Comparison of ENCODE assay signal across 17 cellular contexts in genomic region chr18:55764382-55764781, GRCh38.
A peak's percentile ranks its signal among the peaks of the same experiment; 100 is the strongest.
DNase-seq lines count a peak whose midpoint lies in the region; FAIRE-seq and TF ChIP-seq lines count a peak whose summit lies in the region.
"Had no signal": no experiment of that assay in that cellular context is flagged by ENCODE, and none has a peak within 500 bp of the region (broad histone marks: within the 10 kb centered on the region; RNA-seq: fewer than 3 reads in every experiment).

No MANE protein-coding gene starts in this region.

- no peak overlapping the region for H2BK120ac ChIP-seq in mesendoderm (ENCODE audit: low read depth, low read length)

- no peaks in the 10 kb centered on the region for H3K27me3 ChIP-seq in bronchial epithelial cell (ENCODE audit: control insufficient read depth, insufficient read depth, low read length)
- no peaks in the 10 kb centered on the region for H3K27me3 ChIP-seq in mesendoderm (ENCODE audit: insufficient read depth, low read length, poor library complexity)

- no CpG with 5 or more reads among the region's 5 CpGs for WGBS in mesendoderm (ENCODE audit: extremely low coverage, insufficient coverage, low lambda C conversion rate)

- H3K27ac Mint-ChIP-seq in activated CD4-positive, alpha-beta T cell treated with anti-CD3 and anti-CD28 coated beads, Interleukin-2, amount 10 ng/mL, durations not matched to agents 24 days and 14 days = no peak overlapping the region
- H3K27ac Mint-ChIP-seq in type B pancreatic cell = peak overlapping the region; percentile 23
- H3K27ac Mint-ChIP-seq: H9 had no signal

- no peak overlapping the region for H4K8ac ChIP-seq in mesendoderm (ENCODE audit: low read depth, low read length)

- H3K79me1 ChIP-seq in mesendoderm (ENCODE audit: low read length) = no peaks in the 10 kb centered on the region

- DNase-seq in activated CD4-positive, alpha-beta T cell treated with anti-CD3 and anti-CD28 coated beads, Interleukin-2, amount 10 ng/mL, durations not matched to agents 24 days and 14 days = peak; percentile 18
- no peak for DNase-seq in activated CD4-positive, alpha-beta T cell treated with anti-CD3 and anti-CD28 coated beads, Interleukin-2, amount 50 U/mL, for 4 hours
- DNase-seq in bronchial epithelial cell (ENCODE audit: low read depth) = no peak
- peak; percentile 50 for DNase-seq in mesendoderm
- no peak for DNase-seq in type B pancreatic cell (ENCODE audit: extremely low spot score, unreplicated experiment)
- no peak for DNase-seq in urothelium cell line (ENCODE audit: low spot score)
- DNase-seq in 8988T = no peak
- no peak for DNase-seq in NCI-H128 (lab: John Stamatoyannopoulos, UW; ENCODE audit: unreplicated experiment)
- DNase-seq: C1 segment of cervical spinal cord, H9, MV-4-11, NCI-H1930, NCI-H2171 treated with DMSO at 0.1 percent for 48 hours, NCI-H446 treated with DMSO at 0.1 percent for 48 hours, NCI-H748 treated with DMSO at 0.1 percent for 48 hours had no signal

- FAIRE-seq in bronchial epithelial cell (lab: Jason Lieb, UNC) = peak; percentile 58
- no peak for FAIRE-seq in urothelium cell line (lab: Jason Lieb, UNC)
- FAIRE-seq: A204.1 had no signal

- peak overlapping the region; percentile 61 for H4K5ac ChIP-seq in mesendoderm (ENCODE audit: low read length)

- intact Hi-C loops in activated CD4-positive, alpha-beta T cell treated with anti-CD3 and anti-CD28 coated beads, Interleukin-2, amount 10 ng/mL, durations not matched to agents 24 days and 14 days (cut with micrococcal nuclease) = no loop called here

- no peaks in the 10 kb centered on the region for H3K79me2 ChIP-seq in mesendoderm (ENCODE audit: control insufficient read depth, insufficient read depth, low read length)

- no peaks in the 10 kb centered on the region for H3K4me1 Mint-ChIP-seq in activated CD4-positive, alpha-beta T cell treated with anti-CD3 and anti-CD28 coated beads, Interleukin-2, amount 10 ng/mL, durations not matched to agents 24 days and 14 days
- H3K4me1 Mint-ChIP-seq in type B pancreatic cell (ENCODE audit: unreplicated experiment) = peaks cover 15% of the 10 kb centered on the region

- no peak overlapping the region for H3K9ac ChIP-seq in mesendoderm (ENCODE audit: low read length)

- H2BK15ac ChIP-seq in mesendoderm (replicated peaks; ENCODE audit: low read depth) = no peak overlapping the region

- no peak overlapping the region for H3K4me3 Mint-ChIP-seq in activated CD4-positive, alpha-beta T cell treated with anti-CD3 and anti-CD28 coated beads, Interleukin-2, amount 10 ng/mL, durations not matched to agents 24 days and 14 days
- H3K4me3 Mint-ChIP-seq in type B pancreatic cell = no peak overlapping the region
- H3K4me3 Mint-ChIP-seq: H9, IgD-negative memory B cell had no signal

- H3K27me3 Mint-ChIP-seq in activated CD4-positive, alpha-beta T cell treated with anti-CD3 and anti-CD28 coated beads, Interleukin-2, amount 10 ng/mL, durations not matched to agents 24 days and 14 days = no peaks in the 10 kb centered on the region
- H3K27me3 Mint-ChIP-seq in type B pancreatic cell = peaks cover 2% of the 10 kb centered on the region

- H3K9me3 Mint-ChIP-seq in activated CD4-positive, alpha-beta T cell treated with anti-CD3 and anti-CD28 coated beads, Interleukin-2, amount 10 ng/mL, durations not matched to agents 24 days and 14 days = no peaks in the 10 kb centered on the region
- no peaks in the 10 kb centered on the region for H3K9me3 Mint-ChIP-seq in type B pancreatic cell
- H3K9me3 Mint-ChIP-seq: H9, IgD-negative memory B cell had no signal

- H3K4me1 ChIP-seq in mesendoderm (ENCODE audit: control insufficient read depth, low read depth, low read length) = peaks cover 14% of the 10 kb centered on the region

- H3K36me3 Mint-ChIP-seq in activated CD4-positive, alpha-beta T cell treated with anti-CD3 and anti-CD28 coated beads, Interleukin-2, amount 10 ng/mL, durations not matched to agents 24 days and 14 days (ENCODE audit: low read depth) = no peaks in the 10 kb centered on the region
- H3K36me3 Mint-ChIP-seq in type B pancreatic cell = no peaks in the 10 kb centered on the region
- H3K36me3 Mint-ChIP-seq: IgD-negative memory B cell had no signal

- no peak overlapping the region for H3K23ac ChIP-seq in mesendoderm (ENCODE audit: low read length)

- TF ChIP-seq CTCF in bronchial epithelial cell (IDR thresholded peaks at IDR 0.05; ENCODE audit: insufficient read depth, low read length, severe bottlenecking) = no peak
- TF ChIP-seq CTCF in type B pancreatic cell (conservative IDR thresholded peaks at IDR 0.05) = no peak

- H3K36me3 ChIP-seq in bronchial epithelial cell (ENCODE audit: control insufficient read depth, insufficient read depth, low read length) = no peaks in the 10 kb centered on the region
- no peaks in the 10 kb centered on the region for H3K36me3 ChIP-seq in mesendoderm (ENCODE audit: control insufficient read depth, insufficient read depth, low read length)

- H3K4me3 ChIP-seq in bronchial epithelial cell (ENCODE audit: low read depth, low read length) (no peak overlapping the region), mesendoderm (ENCODE audit: low read length) (no peak overlapping the region)

- no peak overlapping the region for H3K4me2 ChIP-seq in mesendoderm (ENCODE audit: low read length)

- H3K27ac ChIP-seq in mesendoderm (ENCODE audit: low read depth, low read length) = no peak overlapping the region

- peak overlapping the region; percentile 68 for H3K4ac ChIP-seq in mesendoderm (ENCODE audit: low read depth, low read length)

- peak overlapping the region; percentile 87 for H2BK5ac ChIP-seq in mesendoderm (ENCODE audit: low read length)

- peak overlapping the region; percentile 15 for H3K18ac ChIP-seq in mesendoderm (ENCODE audit: low read length)

- H2AK5ac ChIP-seq in mesendoderm (ENCODE audit: low read length) = peak overlapping the region; percentile 53

- H3K56ac ChIP-seq in mesendoderm (ENCODE audit: low read length) = peak overlapping the region; percentile 57

Comparison
In these comparisons a context has a peak if more than half of its experiments do, and no peak if none do; other contexts are left out.
1. DNase-seq: peak in activated CD4-positive, alpha-beta T cell treated with anti-CD3 and anti-CD28 coated beads, Interleukin-2, amount 10 ng/mL, durations not matched to agents 24 days and 14 days (single experiment) and mesendoderm (single experiment); none in activated CD4-positive, alpha-beta T cell treated with anti-CD3 and anti-CD28 coated beads, Interleukin-2, amount 50 U/mL, for 4 hours (0 of 2), bronchial epithelial cell (single experiment), type B pancreatic cell (single experiment), urothelium cell line (single experiment), 8988T (single experiment) and NCI-H128 (single experiment).